ENCODE assay signal across 22 cellular contexts in the genomic region with DNA sequence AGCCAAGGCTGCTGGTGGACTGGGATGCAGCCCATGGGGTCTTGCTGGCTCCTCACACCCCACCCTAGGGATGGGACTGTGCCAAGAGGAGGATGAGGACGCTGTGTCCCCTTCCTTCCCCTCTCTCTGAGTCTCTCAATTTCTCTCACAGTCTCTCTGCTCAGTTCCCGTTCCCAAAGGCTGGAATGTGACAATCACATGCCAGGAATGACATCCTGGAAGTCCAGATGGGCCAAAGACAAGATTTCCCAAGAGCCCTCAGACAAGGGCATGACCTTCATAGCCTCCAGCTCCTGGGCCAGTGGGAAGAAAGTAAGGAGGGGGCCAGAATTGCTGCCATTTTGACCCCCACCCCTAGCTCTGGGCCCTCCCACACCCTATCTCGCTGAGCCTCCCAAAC. TPM values are rescaled to one million over a fixed set of nuclear protein-coding genes. Genes with fewer than 3 reads are reported as not detected.
DNase-seq lines count a peak whose midpoint lies in the region; ATAC-seq and TF ChIP-seq lines count a peak whose summit lies in the region.
"Had no signal": no experiment of that assay in that cellular context is flagged by ENCODE, and none has a peak within 500 bp of the region (broad histone marks: within the 10 kb centered on the region; RNA-seq: fewer than 3 reads in every experiment).

No MANE protein-coding gene starts in this region.

- H3K36me3 ChIP-seq in mesenchymal stem cell (ENCODE audit: control insufficient read depth in 1 of 2, insufficient read depth in 2 of 2, low read depth in 1 of 2, low read length in 2 of 2), result no peaks in the 10 kb centered on the region
- H3K36me3 ChIP-seq: BE2C, SJCRH30 had no signal

- H2AK5ac ChIP-seq in H9 (ENCODE audit: insufficient read length, low read length), result no peak overlapping the region
- no peak overlapping the region for H2AK5ac ChIP-seq in mesenchymal stem cell (ENCODE audit: low read length, severe bottlenecking)

- no peaks in the 10 kb centered on the region for H3K36me3 Mint-ChIP-seq in H9 (ENCODE audit: insufficient read depth in 1 of 3, low read depth in 3 of 3)
- H3K36me3 Mint-ChIP-seq: CD4-positive, alpha-beta memory T cell had no signal

- H4K91ac ChIP-seq in H9 (ENCODE audit: insufficient read length, low read depth, low read length) (no peak overlapping the region), mesenchymal stem cell (ENCODE audit: low read length) (peak overlapping the region; percentile 61)

- no peak overlapping the region; a peak in 1 of 5 replicates for H3K4me3 Mint-ChIP-seq in H9
- H3K4me3 Mint-ChIP-seq: CD4-positive, alpha-beta memory T cell; GM23338 had no signal

- H3K27ac ChIP-seq in H9 (ENCODE audit: insufficient read length, low read depth, low read length) (no peak overlapping the region), mesenchymal stem cell (ENCODE audit: low read length, poor library complexity, severe bottlenecking) (no peak overlapping the region)
- H3K27ac ChIP-seq: SJCRH30 had no signal

- no peak overlapping the region for H3K9ac ChIP-seq in H9 (ENCODE audit: extremely low read depth, insufficient read length, low read length)
- no peak overlapping the region for H3K9ac ChIP-seq in mesenchymal stem cell (ENCODE audit: low read length)

- H3K9me3 ChIP-seq in H9 (ENCODE audit: control insufficient read depth, low read depth, low read length) (no peaks in the 10 kb centered on the region), mesenchymal stem cell (ENCODE audit: control insufficient read depth, low read length) (no peaks in the 10 kb centered on the region)
- H3K9me3 ChIP-seq: BE2C, SJCRH30 had no signal

- H3K14ac ChIP-seq in H9 (ENCODE audit: insufficient read depth, low read length) (no peak overlapping the region), mesenchymal stem cell (ENCODE audit: low read length in 2 of 2) (peak overlapping the region in 1 of 2 experiments; percentile 69)

- no peaks in the 10 kb centered on the region for H3K23me2 ChIP-seq in H9 (ENCODE audit: insufficient read length, low read depth, low read length, poor library complexity, severe bottlenecking)

- H2BK20ac ChIP-seq in H9 (ENCODE audit: low read depth, low read length, poor library complexity, severe bottlenecking), result no peak overlapping the region

- peak; percentile 33 for DNase-seq in AG08395 (ENCODE audit: low spot score)
- DNase-seq in H9, result peak; percentile 17
- DNase-seq in epidermal melanocyte (ENCODE audit: insufficient read length, low spot score), result peak; percentile 15
- peak; percentile 6 for DNase-seq in mesenchymal stem cell
- DNase-seq in COLO829 (ENCODE audit: low spot score), result no peak
- DNase-seq in DMS153 (lab: John Stamatoyannopoulos, UW), result no peak
- no peak for DNase-seq in GM13977 (ENCODE audit: low spot score)
- DNase-seq: 8988T; BE2C; CD4-positive, alpha-beta memory T cell; KG1; MV-4-11; NCI-H1417; NCI-H187; NCI-H2107; NCI-H524 treated with DMSO at 0.1 percent for 48 hours; PC-3; RPMI8226; SJCRH30 had no signal

- no peaks in the 10 kb centered on the region for H3K79me1 ChIP-seq in H9 (ENCODE audit: insufficient read depth, low read depth, low read length, poor library complexity, severe bottlenecking)
- no peaks in the 10 kb centered on the region for H3K79me1 ChIP-seq in mesenchymal stem cell (replicated peaks; ENCODE audit: low read length, poor library complexity, severe bottlenecking)

- H3K4me1 ChIP-seq in H9 (ENCODE audit: insufficient read depth, low read length), result no peaks in the 10 kb centered on the region
- peaks cover 6% of the 10 kb centered on the region for H3K4me1 ChIP-seq in mesenchymal stem cell (ENCODE audit: control insufficient read depth, insufficient read depth, low read depth, low read length)
- H3K4me1 ChIP-seq: BE2C, SJCRH30 had no signal

- H4K8ac ChIP-seq in H9 (replicated peaks; ENCODE audit: insufficient read length, low read depth, low read length), result no peak overlapping the region
- H4K8ac ChIP-seq in mesenchymal stem cell (ENCODE audit: low read length), result no peak overlapping the region

- WGBS in H9 (ENCODE audit: extremely low coverage, insufficient read length, low lambda C conversion rate), result no CpG with 5 or more reads among the region's 3 CpGs
- 61% methylated on average over 3 of the region's 3 CpGs for WGBS in mesenchymal stem cell

- peak overlapping the region in 1 of 3 experiments; percentile 46; a peak in 1 of 7 replicates for H3K27ac Mint-ChIP-seq in H9
- H3K27ac Mint-ChIP-seq: CD4-positive, alpha-beta memory T cell; GM23338 had no signal

- no peaks in the 10 kb centered on the region for H3K9me3 Mint-ChIP-seq in H9
- H3K9me3 Mint-ChIP-seq: CD4-positive, alpha-beta memory T cell; GM23338 had no signal

- H4K5ac ChIP-seq in H9 (ENCODE audit: insufficient read length, low read depth, low read length), result no peak overlapping the region

- H3K4me2 ChIP-seq in H9 (ENCODE audit: insufficient read depth, insufficient read length, low read length) (no peak overlapping the region), mesenchymal stem cell (ENCODE audit: low read length, poor library complexity, severe bottlenecking) (no peak overlapping the region)
- H3K4me2 ChIP-seq: GM23338 had no signal

- H2AFZ ChIP-seq in H9 (ENCODE audit: low read length) (no peak overlapping the region), mesenchymal stem cell (ENCODE audit: low read depth, low read length) (no peak overlapping the region)
- H2AFZ ChIP-seq: GM23338 had no signal

- no peak overlapping the region for H2BK15ac ChIP-seq in H9 (ENCODE audit: low read depth, low read length)
- H2BK15ac ChIP-seq in mesenchymal stem cell (ENCODE audit: low read depth, poor library complexity, severe bottlenecking), result no peak overlapping the region

- H2BK5ac ChIP-seq in H9 (ENCODE audit: insufficient read length, low read length) (no peak overlapping the region), mesenchymal stem cell (ENCODE audit: low read depth, low read length, poor library complexity, severe bottlenecking) (no peak overlapping the region)

- no peak overlapping the region for H3T11ph ChIP-seq in H9 (ENCODE audit: low read length)

- no peak overlapping the region for H3K23ac ChIP-seq in H9 (ENCODE audit: insufficient read length, low read depth, low read length)
- no peak overlapping the region for H3K23ac ChIP-seq in mesenchymal stem cell (ENCODE audit: low read length in 2 of 2)

- H2BK12ac ChIP-seq in H9 (ENCODE audit: insufficient read length, low read depth, low read length) (no peak overlapping the region), mesenchymal stem cell (ENCODE audit: low read length in 2 of 2) (no peak overlapping the region)

- no peak for ATAC-seq in GM19324 (IDR thresholded peaks at IDR 0.05; ENCODE audit: low FRiP score, unreplicated experiment)
- ATAC-seq: GM23338, PC-3 had no signal

- H3K4ac ChIP-seq in H9 (ENCODE audit: low read depth, low read length), result no peak overlapping the region
- no peak overlapping the region for H3K4ac ChIP-seq in mesenchymal stem cell (ENCODE audit: low read depth in 1 of 2, low read length in 2 of 2)

- TF ChIP-seq CTCF in H9 (conservative IDR thresholded peaks at IDR 0.05) (no peak), GM13977 (IDR thresholded peaks at IDR 0.05; ENCODE audit: extremely low read depth, insufficient read depth, missing control alignments) (no peak)

- H3K18ac ChIP-seq in H9 (ENCODE audit: insufficient read length, low read depth, low read length) (no peak overlapping the region), mesenchymal stem cell (ENCODE audit: low read depth in 1 of 2, low read length in 2 of 2) (no peak overlapping the region)

- no peak overlapping the region for H2BK120ac ChIP-seq in H9 (ENCODE audit: low read depth, low read length, poor library complexity, severe bottlenecking)
- H2BK120ac ChIP-seq in mesenchymal stem cell (ENCODE audit: low read depth, low read length), result no peak overlapping the region

- peaks cover 0 to 8% of the 10 kb centered on the region in 2 experiments; a peak in 2 of 4 replicates for H3K4me1 Mint-ChIP-seq in H9
- H3K4me1 Mint-ChIP-seq: CD4-positive, alpha-beta memory T cell had no signal

- H3K27me3 Mint-ChIP-seq in H9 (ENCODE audit: low read depth), result peaks cover 15% of the 10 kb centered on the region
- H3K27me3 Mint-ChIP-seq: CD4-positive, alpha-beta memory T cell had no signal

- H3K56ac ChIP-seq in H9 (ENCODE audit: insufficient read length, low read depth, low read length), result no peak overlapping the region

- H4K20me1 ChIP-seq in H9 (ENCODE audit: control insufficient read depth, insufficient read depth, insufficient read length), result no peaks in the 10 kb centered on the region

- H3K27me3 ChIP-seq in H9 (ENCODE audit: insufficient read depth, low read length) (no peaks in the 10 kb centered on the region), mesenchymal stem cell (ENCODE audit: control insufficient read depth in 1 of 2, insufficient read depth in 1 of 2, low read length in 2 of 2) (peaks cover 24 to 27% of the 10 kb centered on the region in 2 experiments)
- H3K27me3 ChIP-seq: BE2C, SJCRH30 had no signal

- H3K4me3 ChIP-seq in mesenchymal stem cell (ENCODE audit: insufficient read depth in 1 of 2, low read depth in 1 of 2, low read length in 2 of 2), result no peak overlapping the region
- H3K4me3 ChIP-seq: GM23338, SJCRH30 had no signal

- no peaks in the 10 kb centered on the region for H3K79me2 ChIP-seq in H9 (ENCODE audit: insufficient read depth, low read length)

- in situ Hi-C loops in GM13977 (cut with MboI; ENCODE audit: low pct_unique_long_range_greater_than_20kb, low sequenced_read_pairs, unreplicated experiment), result no loop called here

RNA-seq across cellular contexts. Expression of a gene that starts 7.6 kb away (rescaled TPM):
- not detected in 2 replicates for total RNA-seq in H9 (2021)
- not detected for polyA plus RNA-seq in mesenchymal stem cell (2013, experiment 1 of 2)
- not detected for polyA plus RNA-seq in mesenchymal stem cell (2013, experiment 2 of 2)
- total RNA-seq: GM23338, PC-3, SJCRH30 had no signal
- polyA plus RNA-seq: AG04450; CD4-positive, alpha-beta memory T cell; GM23338 had no signal

RNA-seq across cellular contexts. Expression of a gene that starts 39.5 kb away (rescaled TPM):
- total RNA-seq in H9 (2021), result 12.3 and 12.6 TPM in 2 replicates
- polyA plus RNA-seq in mesenchymal stem cell (2013, experiment 1 of 2), result 4.3 TPM
- polyA plus RNA-seq in mesenchymal stem cell (2013, experiment 2 of 2), result 3.4 TPM

RNA-seq across cellular contexts. Expression of a gene that starts 39.6 kb away (rescaled TPM):
- 123 and 125 TPM in 2 replicates for total RNA-seq in H9 (2021)
- 83.1 TPM for polyA plus RNA-seq in mesenchymal stem cell (2013, experiment 1 of 2)
- polyA plus RNA-seq in mesenchymal stem cell (2013, experiment 2 of 2), result 84.0 TPM

Comparison
In these comparisons a context has a peak if more than half of its experiments do, and no peak if none do; other contexts are left out.
1. DNase-seq: peak in AG08395 (single experiment), H9 (single experiment), epidermal melanocyte (single experiment) and mesenchymal stem cell (single experiment); none in COLO829 (single experiment), DMS153 (single experiment) and GM13977 (single experiment).